ENCODE assay signal across 21 cellular contexts in genomic region chr1:213393860-213394259, GRCh38.
"Had no signal": no experiment of that assay in that cellular context is flagged by ENCODE, and none has a peak within 500 bp of the region (broad histone marks: within the 10 kb centered on the region; RNA-seq: fewer than 3 reads in every experiment).

No MANE protein-coding gene starts in this region.

- H3K4me1 ChIP-seq: SJSA1 had no signal

- H3K9me3 Mint-ChIP-seq: IgD-negative memory B cell had no signal

- H3K36me3 Mint-ChIP-seq: IgD-negative memory B cell had no signal

- DNase-seq: Kasumi-1, MM.1S, NCI-H1092 treated with DMSO at 0.1 percent for 48 hours, NCI-H1436, NCI-H1694, NCI-H187 treated with DMSO at 0.1 percent for 48 hours, NCI-H2029 treated with DMSO at 0.1 percent for 48 hours, NCI-H2171 treated with DMSO at 0.1 percent for 48 hours, NCI-H345, NCI-H526, Right ventricle myocardium superior, RPMI8226, SIG-M5 had no signal

- FAIRE-seq: HTR-8/SVneo, K562, RCC 7860 had no signal

- H3K36me3 ChIP-seq: SJSA1 had no signal

- H3K27me3 Mint-ChIP-seq: IgD-negative memory B cell had no signal

- H3K4me1 Mint-ChIP-seq: IgD-negative memory B cell had no signal

- H3K9ac ChIP-seq: KMS-11 had no signal

- H3K27ac ChIP-seq: HL-60, KMS-11, SJSA1, SK-N-MC had no signal

- H3K27ac Mint-ChIP-seq: IgD-negative memory B cell had no signal

- ATAC-seq: K562 had no signal

- H3K9me3 ChIP-seq: SJSA1 had no signal

- H3K4me2 ChIP-seq: KMS-11 had no signal

- H3K4me3 ChIP-seq: K562, SJSA1, SK-N-MC had no signal
